ENCODE assay signal across 10 cellular contexts in genomic region chr6:80029442-80029841, GRCh38. TPM values are rescaled to one million over a fixed set of nuclear protein-coding genes. Genes with fewer than 3 reads are reported as not detected.
A peak's percentile ranks its signal among the peaks of the same experiment; 100 is the strongest.
DNase-seq lines count a peak whose midpoint lies in the region; ATAC-seq and FAIRE-seq lines count a peak whose summit lies in the region.
"Had no signal": no experiment of that assay in that cellular context is flagged by ENCODE, and none has a peak within 500 bp of the region (broad histone marks: within the 10 kb centered on the region; RNA-seq: fewer than 3 reads in every experiment).

No MANE protein-coding gene starts in this region.

- H3K27ac ChIP-seq in CD4-positive, alpha-beta memory T cell (ENCODE audit: low read depth, low read length) = no peak overlapping the region
- H3K27ac ChIP-seq: cardiac muscle cell had no signal

- no peaks in the 10 kb centered on the region for H3K9me3 ChIP-seq in CD4-positive, alpha-beta memory T cell (ENCODE audit: control insufficient read depth in 1 of 2, low read length in 2 of 2)

- DNase-seq in CD4-positive, alpha-beta memory T cell = no peak
- no peak for DNase-seq in stimulated activated CD4-positive, alpha-beta T cell treated with anti-CD3 and anti-CD28 coated beads, Interleukin-15, amount 100 ng/mL, for 24 hours
- DNase-seq in RCC 7860 (ENCODE audit: low spot score) = no peak
- no peak for DNase-seq in frontal cortex (ENCODE audit: low spot score in 2 of 2)
- DNase-seq in NCI-H187 treated with DMSO at 0.1 percent for 48 hours (lab: John Stamatoyannopoulos, UW) = no peak

- peak; percentile 86 for ATAC-seq in GM19023 (IDR thresholded peaks at IDR 0.05; ENCODE audit: unreplicated experiment)
- peak; percentile 85 for ATAC-seq in HG02623 (IDR thresholded peaks at IDR 0.05; ENCODE audit: unreplicated experiment)
- peak; percentile 79 for ATAC-seq in HG03565 (IDR thresholded peaks at IDR 0.05; ENCODE audit: unreplicated experiment)

- no peaks in the 10 kb centered on the region for H3K36me3 Mint-ChIP-seq in CD4-positive, alpha-beta memory T cell

- H3K27me3 Mint-ChIP-seq in CD4-positive, alpha-beta memory T cell = no peaks in the 10 kb centered on the region

- intact Hi-C loops in CD4-positive, alpha-beta memory T cell (cut with micrococcal nuclease) = no loop called here

- H3K4me3 Mint-ChIP-seq in CD4-positive, alpha-beta memory T cell = no peak overlapping the region

- H3K4me3 ChIP-seq in CD4-positive, alpha-beta memory T cell (ENCODE audit: low read length in 2 of 2) = no peak overlapping the region
- H3K4me3 ChIP-seq: cardiac muscle cell, lung had no signal

- POLR2A ChIA-PET in CD4-positive, alpha-beta memory T cell (lab: Charles Lee; ENCODE audit: partially characterized antibody) = no interaction called here

- no peaks in the 10 kb centered on the region for H3K4me1 ChIP-seq in CD4-positive, alpha-beta memory T cell (ENCODE audit: insufficient read depth, low read length)

- CTCF ChIA-PET in CD4-positive, alpha-beta memory T cell (lab: Charles Lee; ENCODE audit: partially characterized antibody) = interaction anchor here (0.9 to 1.5 kb wide), 2 partner anchors 8 to 10 kb away, joined by 3 read pairs; no protein-coding TSS in a partner anchor

- peak overlapping the region in 5 of 7 donors; percentile 4 to 80 (median 61) for H3K27ac Mint-ChIP-seq in CD4-positive, alpha-beta memory T cell

- peaks cover 0 to 3% (median 0%) of the 10 kb centered on the region in 4 donors for H3K4me1 Mint-ChIP-seq in CD4-positive, alpha-beta memory T cell

- no peaks in the 10 kb centered on the region for H3K27me3 ChIP-seq in CD4-positive, alpha-beta memory T cell (ENCODE audit: insufficient read depth, low read length)
- H3K27me3 ChIP-seq: cardiac muscle cell had no signal

- H3K9me3 Mint-ChIP-seq in CD4-positive, alpha-beta memory T cell = no peaks in the 10 kb centered on the region

- no peaks in the 10 kb centered on the region for H3K36me3 ChIP-seq in CD4-positive, alpha-beta memory T cell (ENCODE audit: insufficient read depth, low read length)
- H3K36me3 ChIP-seq: cardiac muscle cell had no signal

- no peak for FAIRE-seq in RCC 7860 (lab: Jason Lieb, UNC)
- no peak for FAIRE-seq in frontal cortex (lab: Jason Lieb, UNC)

RNA-seq across cellular contexts. Expression of gene TTK, which starts 25.0 kb away (rescaled TPM):
- total RNA-seq in CD4-positive, alpha-beta memory T cell = under 1 TPM; 0.61 to 0.87 TPM
- under 1 TPM in 1 of 2 donors, not detected in 1; 0.24 TPM for polyA plus RNA-seq in CD4-positive, alpha-beta memory T cell
- 5.7 TPM for total RNA-seq in frontal cortex
